In genomic region chr7:33873981-33874750, GRCh38 we compare ENCODE assay signal across 14 cellular contexts. TPM values are rescaled to one million over a fixed set of nuclear protein-coding genes. Genes with fewer than 3 reads are reported as not detected.
DNase-seq lines count a peak whose midpoint lies in the region; ATAC-seq and TF ChIP-seq lines count a peak whose summit lies in the region.
"Had no signal": no experiment of that assay in that cellular context is flagged by ENCODE, and none has a peak within 500 bp of the region (broad histone marks: within the 10 kb centered on the region; RNA-seq: fewer than 3 reads in every experiment).

No MANE protein-coding gene starts in this region.

- ATAC-seq in HCT116 (0 out of 2 replicates have a peak, but pooled peaks have one; percentile 52), HG02642 (IDR thresholded peaks at IDR 0.05; ENCODE audit: poor library complexity, unreplicated experiment) (no peak), left lobe of liver (no peak)
- ATAC-seq: activated naive CD4-positive, alpha-beta T cell treated with anti-CD3 and anti-CD28 coated beads, Interleukin-2, amount 50 U/mL, for 72 hours had no signal

- H3K79me2 ChIP-seq in HCT116 (ENCODE audit: insufficient read depth, low read length): no peaks in the 10 kb centered on the region

- H3K4me3 ChIP-seq in HCT116 (replicated peaks in 1 of 2; ENCODE audit: low read depth in 1 of 2, low read length in 2 of 2): no peak overlapping the region
- no peak overlapping the region for H3K4me3 ChIP-seq in HAP-1
- H3K4me3 ChIP-seq in H7 (ENCODE audit: insufficient read depth, low read depth, low read length): no peak overlapping the region

- H2AFZ ChIP-seq in HCT116 (ENCODE audit: low read depth, low read length, poor library complexity, severe bottlenecking): no peak overlapping the region

- DNase-seq in A172 (ENCODE audit: low spot score) (peak; percentile 85), HCT116 (ENCODE audit: low read depth, low spot score) (no peak), amniotic epithelial cell (ENCODE audit: low read depth) (peak; percentile 71), kidney tubule cell (ENCODE audit: low spot score) (peak; percentile 77), HAP-1 (ENCODE audit: low spot score in 2 of 2) (no peak), H7 (no peak), left lobe of liver (ENCODE audit: low spot score) (no peak)
- DNase-seq: GF-D8; kidney; stimulated activated CD4-positive, alpha-beta T cell treated with anti-CD3 and anti-CD28 coated beads, Interleukin-2, amount 100 ng/mL, for 24 hours; stimulated activated naive CD4-positive, alpha-beta T cell treated with Interleukin-2 at 50 U/mL for 16 hours had no signal

- no peak for TF ChIP-seq CTCF in HCT116 (IDR thresholded peaks at IDR 0.05 in 2 of 3, conservative IDR thresholded peaks at IDR 0.05 in 1 of 3; ENCODE audit: borderline replicate concordance in 1 of 3, insufficient read depth in 1 of 3, low read depth in 2 of 3, low read length in 2 of 3)

- no peak for TF ChIP-seq RAD21 in HCT116 (IDR thresholded peaks at IDR 0.05; ENCODE audit: low read depth)

- intact Hi-C loops in HCT116 (cut with micrococcal nuclease): no loop called here

- TF ChIP-seq POLR2A in HCT116 (IDR thresholded peaks at IDR 0.05; ENCODE audit: borderline replicate concordance, extremely low read depth, insufficient read depth, insufficient read length): no peak

- in situ Hi-C loops in HAP-1 (cut with MboI; ENCODE audit: low sequenced_read_pairs): no loop called here

- BruUV-seq in HCT116 (replicated peaks; lab: Mats Ljungman, UMichigan): no TSS peak

- H3K36me3 ChIP-seq in HCT116 (ENCODE audit: control insufficient read depth in 1 of 2, insufficient read depth in 2 of 2, low read length in 2 of 2): no peaks in the 10 kb centered on the region
- H3K36me3 ChIP-seq in HAP-1 (replicated peaks): no peaks in the 10 kb centered on the region
- no peaks in the 10 kb centered on the region for H3K36me3 ChIP-seq in H7 (replicated peaks; ENCODE audit: control insufficient read depth, insufficient read depth, low read length)
- H3K36me3 ChIP-seq: neutrophil had no signal

- POLR2A ChIA-PET in HCT116 (lab: Charles Lee): no interaction called here

- H3K9me3 ChIP-seq in HCT116 (ENCODE audit: control insufficient read depth in 1 of 2, insufficient read depth in 1 of 2, low read depth in 1 of 2, low read length in 2 of 2) (no peaks in the 10 kb centered on the region), HAP-1 (no peaks in the 10 kb centered on the region)
- H3K9me3 ChIP-seq: neutrophil had no signal

- RAD21 ChIA-PET in HCT116 (lab: Charles Lee; ENCODE audit: low non-redundant PET in 1 of 2, low total read pairs in 2 of 2, uncharacterized antibody in 2 of 2, unreplicated experiment in 2 of 2): no interaction called here

- no peak overlapping the region for H3K9ac ChIP-seq in HCT116 (ENCODE audit: low read length)

- H3K4me2 ChIP-seq in HCT116 (ENCODE audit: low read length): peak overlapping the region; percentile 20; the same call in 1 of the 2 replicates

- no peaks in the 10 kb centered on the region for H3K27me3 ChIP-seq in HCT116 (ENCODE audit: insufficient read depth, low read length)
- H3K27me3 ChIP-seq in HAP-1 (ENCODE audit: low read depth): no peaks in the 10 kb centered on the region
- H3K27me3 ChIP-seq in H7 (ENCODE audit: control insufficient read depth, insufficient read depth, low read length): no peaks in the 10 kb centered on the region
- H3K27me3 ChIP-seq: neutrophil had no signal

- CTCF ChIA-PET in HCT116 (lab: Charles Lee): no interaction called here

- peaks cover 2 to 10% of the 10 kb centered on the region in 2 experiments; a peak in 2 of 4 replicates for H3K4me1 ChIP-seq in HCT116 (ENCODE audit: control insufficient read depth in 1 of 2, insufficient read depth in 2 of 2, low read length in 2 of 2)
- H3K4me1 ChIP-seq in HAP-1: no peaks in the 10 kb centered on the region

- no peaks in the 10 kb centered on the region for H4K20me1 ChIP-seq in HCT116 (ENCODE audit: insufficient read depth)

- no peak overlapping the region for H3K27ac ChIP-seq in HCT116 (ENCODE audit: low read depth, low read length)
- H3K27ac ChIP-seq: neutrophil had no signal

- no peaks in the 10 kb centered on the region for H3K9me2 ChIP-seq in HCT116 (ENCODE audit: insufficient read depth)

TF ChIP-seq in HCT116, 20 proteins besides CTCF, POLR2A, EP300 and RAD21:
- TF ChIP-seq ZNF274 (IDR thresholded peaks at IDR 0.05; ENCODE audit: low read depth, low read length): no peak
- TF ChIP-seq YY1 (IDR thresholded peaks at IDR 0.05; ENCODE audit: extremely low read depth, insufficient replicate concordance, low read depth, low read length): no peak
- no peak for TF ChIP-seq CEBPB (IDR thresholded peaks at IDR 0.05; ENCODE audit: low read depth)
- no peak for TF ChIP-seq ELF1 (IDR thresholded peaks at IDR 0.05; ENCODE audit: borderline replicate concordance, low read depth)
- TF ChIP-seq SIN3A (IDR thresholded peaks at IDR 0.05; ENCODE audit: low read depth): no peak
- TF ChIP-seq JUND (IDR thresholded peaks at IDR 0.05): peak; percentile 20; the same call in 1 of the 2 replicates
- TF ChIP-seq SRF (IDR thresholded peaks at IDR 0.05; ENCODE audit: low read depth): no peak
TF ChIP-seq in HCT116: peak in this region for 1.

RNA-seq across cellular contexts. Expression of gene BMPER, which starts 31.2 kb away (rescaled TPM):
- total RNA-seq in A172 (2014; rRNA removed; shearing (Covaris generic)): 0.34 and 0.55 TPM in 2 replicates
- total RNA-seq in HCT116 (2021; ENCODE audit: unreplicated experiment): not detected
- polyA plus RNA-seq in HCT116 (2012): 0.03 TPM in 1 of 2 replicates, not detected in the other
- total RNA-seq in H7 (2014; rRNA removed; shearing (Covaris generic)): 0.41 and 2.4 TPM in 2 replicates
- total RNA-seq in left lobe of liver: 6.9 TPM
- total RNA-seq: activated naive CD4-positive, alpha-beta T cell treated with anti-CD3 and anti-CD28 coated beads, Interleukin-2, amount 50 U/mL, for 72 hours had no signal

Comparison
In these comparisons a context has a peak if more than half of its experiments do, and no peak if none do; other contexts are left out.
1. DNase-seq: peak in A172 (single experiment), amniotic epithelial cell (single experiment) and kidney tubule cell (single experiment); none in HCT116 (single experiment), HAP-1 (0 of 2), H7 (single experiment) and left lobe of liver (single experiment).